ENCODE assay signal across 8 cellular contexts in genomic region chr17:8176998-8177731, GRCh38. TPM values are rescaled to one million over a fixed set of nuclear protein-coding genes. Genes with fewer than 3 reads are reported as not detected.
DNase-seq lines count a peak whose midpoint lies in the region; ATAC-seq, FAIRE-seq and TF ChIP-seq lines count a peak whose summit lies in the region.

No MANE protein-coding gene starts in this region.

- TF ChIP-seq CTCF in kidney (IDR thresholded peaks at IDR 0.05; ENCODE audit: borderline replicate concordance, extremely low read depth, insufficient read depth) (no peak), testis (IDR thresholded peaks at IDR 0.05) (no peak)

- DNase-seq in activated CD4-positive, alpha-beta T cell treated with anti-CD3 and anti-CD28 coated beads, Interleukin-2, amount 10 ng/mL, durations not matched to agents 7 days and 5 days = no peak
- DNase-seq in activated CD4-positive, alpha-beta T cell treated with anti-CD3 and anti-CD28 coated beads, Interleukin-2, amount 50 U/mL, for 4 hours = no peak
- DNase-seq in adipocyte (ENCODE audit: low read depth) (no peak), kidney (peak; percentile 58), testis (no peak), DMS114 treated with DMSO at 0.1 percent for 48 hours (lab: John Stamatoyannopoulos, UW; ENCODE audit: unreplicated experiment) (no peak), NCI-H2081 treated with DMSO at 0.1 percent for 48 hours (lab: John Stamatoyannopoulos, UW) (no peak)

- POLR2A ChIA-PET in activated CD4-positive, alpha-beta T cell treated with anti-CD3 and anti-CD28 coated beads, Interleukin-2, amount 10 ng/mL, durations not matched to agents 7 days and 5 days (lab: Charles Lee) = no interaction called here

- H3K36me3 Mint-ChIP-seq in activated CD4-positive, alpha-beta T cell treated with anti-CD3 and anti-CD28 coated beads, Interleukin-2, amount 10 ng/mL, durations not matched to agents 7 days and 5 days (ENCODE audit: low read depth) = peaks cover 3% of the 10 kb centered on the region

- ATAC-seq in HG02763 (IDR thresholded peaks at IDR 0.05; ENCODE audit: unreplicated experiment) = no peak

- H3K9me3 Mint-ChIP-seq in activated CD4-positive, alpha-beta T cell treated with anti-CD3 and anti-CD28 coated beads, Interleukin-2, amount 10 ng/mL, durations not matched to agents 7 days and 5 days = no peaks in the 10 kb centered on the region

- peaks cover 55% of the 10 kb centered on the region for H3K4me1 Mint-ChIP-seq in activated CD4-positive, alpha-beta T cell treated with anti-CD3 and anti-CD28 coated beads, Interleukin-2, amount 10 ng/mL, durations not matched to agents 7 days and 5 days

- intact Hi-C loops in kidney (cut with DNase I) (no loop called here), testis (cut with DNase I; ENCODE audit: low total_unique reads) (no loop called here)

- H3K9ac ChIP-seq in adipocyte (ENCODE audit: low read length) (peak overlapping the region; percentile 92), kidney (ENCODE audit: low read length in 2 of 2) (peak overlapping the region in 1 of 2 donors; percentile 95)

- H3K27ac ChIP-seq in kidney (ENCODE audit: low read depth in 2 of 2, low read length in 2 of 2) (peak overlapping the region; percentile 85 to 88), testis (peak overlapping the region; percentile 85 to 89)

- 39 to 47% methylated on average over 19 of the region's 19 CpGs for whole genome bisulfite sequencing in testis, 2 donors

- peaks cover 3% of the 10 kb centered on the region for H3K27me3 Mint-ChIP-seq in activated CD4-positive, alpha-beta T cell treated with anti-CD3 and anti-CD28 coated beads, Interleukin-2, amount 10 ng/mL, durations not matched to agents 7 days and 5 days

- H3K9me3 ChIP-seq in adipocyte (ENCODE audit: control insufficient read depth, low read length) = no peaks in the 10 kb centered on the region
- H3K9me3 ChIP-seq in kidney (ENCODE audit: control insufficient read depth in 1 of 2, low read length in 2 of 2) = no peaks in the 10 kb centered on the region
- H3K9me3 ChIP-seq in testis = no peaks in the 10 kb centered on the region

- CTCF ChIA-PET in activated CD4-positive, alpha-beta T cell treated with anti-CD3 and anti-CD28 coated beads, Interleukin-2, amount 10 ng/mL, durations not matched to agents 7 days and 5 days (lab: Charles Lee) = interaction anchor here (0.6 to 1.5 kb wide), 5 partner anchors 9 to 38 kb away, joined by 3 to 5 read pairs (median 4); partner anchors contain the start of gene AURKB

- H3K36me3 ChIP-seq in adipocyte (ENCODE audit: control insufficient read depth, insufficient read depth, low read length, severe bottlenecking) (no peaks in the 10 kb centered on the region), kidney (ENCODE audit: control insufficient read depth in 1 of 2, insufficient read depth in 2 of 2, low read length in 2 of 2) (no peaks in the 10 kb centered on the region), testis (ENCODE audit: low read depth, missing control alignments) (no peaks in the 10 kb centered on the region)

- H3K27me3 ChIP-seq in adipocyte (replicated peaks; ENCODE audit: control insufficient read depth, insufficient read depth, low read length) = no peaks in the 10 kb centered on the region
- no peaks in the 10 kb centered on the region for H3K27me3 ChIP-seq in testis

- H3K4me3 ChIP-seq in adipocyte (ENCODE audit: low read length) (peak overlapping the region; percentile 91), kidney (ENCODE audit: low read length in 2 of 2) (peak overlapping the region; percentile 79 to 89), testis (peak overlapping the region in 1 of 2 donors; percentile 57)

- peaks cover 20% of the 10 kb centered on the region for H3K4me1 ChIP-seq in adipocyte (ENCODE audit: control insufficient read depth, insufficient read depth, low read length)
- peaks cover 11 to 24% of the 10 kb centered on the region in 2 donors for H3K4me1 ChIP-seq in kidney (ENCODE audit: control insufficient read depth in 1 of 2, insufficient read depth in 1 of 2, low read depth in 1 of 2, low read length in 2 of 2)
- peaks cover 23% of the 10 kb centered on the region for H3K4me1 ChIP-seq in testis

- peak overlapping the region; percentile 92 for H3K27ac Mint-ChIP-seq in activated CD4-positive, alpha-beta T cell treated with anti-CD3 and anti-CD28 coated beads, Interleukin-2, amount 10 ng/mL, durations not matched to agents 7 days and 5 days

- H3K4me3 Mint-ChIP-seq in activated CD4-positive, alpha-beta T cell treated with anti-CD3 and anti-CD28 coated beads, Interleukin-2, amount 10 ng/mL, durations not matched to agents 7 days and 5 days = peak overlapping the region; percentile 95

- no peak for FAIRE-seq in kidney (lab: Jason Lieb, UNC)

- TF ChIP-seq POLR2A in testis (IDR thresholded peaks at IDR 0.05) = no peak

RNA-seq across cellular contexts. Expression of gene TMEM107, which starts 1.0 kb away (rescaled TPM):
- total RNA-seq in activated CD4-positive, alpha-beta T cell treated with anti-CD3 and anti-CD28 coated beads, Interleukin-2, amount 10 ng/mL, durations not matched to agents 7 days and 5 days = 10 to 100 TPM; 34.8 to 37.2 TPM
- 23.4 TPM for total RNA-seq in kidney
- 24.6 TPM for polyA plus RNA-seq in kidney (ENCODE audit: insufficient read depth, low read depth, low replicate concordance)
- 10 to 100 TPM; 17.2 to 23.2 TPM for total RNA-seq in testis
- 31.8 TPM for polyA plus RNA-seq in testis (ENCODE audit: insufficient read depth, low read depth, low replicate concordance)

RNA-seq across cellular contexts. Expression of gene BORCS6, which starts 12.8 kb away (rescaled TPM):
- total RNA-seq in activated CD4-positive, alpha-beta T cell treated with anti-CD3 and anti-CD28 coated beads, Interleukin-2, amount 10 ng/mL, durations not matched to agents 7 days and 5 days = 10 to 100 TPM; 12.2 to 12.9 TPM
- total RNA-seq in kidney (8.6 TPM), testis (10 to 100 TPM in 1 of 2 donors, 1 to 10 TPM in 1; 8.7 to 10.4 TPM)
- polyA plus RNA-seq in kidney (ENCODE audit: insufficient read depth, low read depth, low replicate concordance) (15.4 TPM), testis (ENCODE audit: insufficient read depth, low read depth, low replicate concordance) (8.5 TPM)

RNA-seq across cellular contexts. Expression of gene VAMP2, which starts 14.4 kb away (rescaled TPM):
- 10 to 100 TPM; 71.1 to 79.1 TPM for total RNA-seq in activated CD4-positive, alpha-beta T cell treated with anti-CD3 and anti-CD28 coated beads, Interleukin-2, amount 10 ng/mL, durations not matched to agents 7 days and 5 days
- total RNA-seq in kidney (107 TPM), testis (10 to 100 TPM; 66.3 to 76.5 TPM)
- polyA plus RNA-seq in kidney (ENCODE audit: insufficient read depth, low read depth, low replicate concordance) (124 TPM), testis (ENCODE audit: insufficient read depth, low read depth, low replicate concordance) (116 TPM)

RNA-seq across cellular contexts. Expression of gene PER1, which starts 25.0 kb away (rescaled TPM):
- total RNA-seq in activated CD4-positive, alpha-beta T cell treated with anti-CD3 and anti-CD28 coated beads, Interleukin-2, amount 10 ng/mL, durations not matched to agents 7 days and 5 days = 10 to 100 TPM; 26.9 to 28.7 TPM
- total RNA-seq in kidney = 161 TPM
- polyA plus RNA-seq in kidney (ENCODE audit: insufficient read depth, low read depth, low replicate concordance) = 25.2 TPM
- total RNA-seq in testis = 100 to 1,000 TPM in 1 of 2 donors, 10 to 100 TPM in 1; 96.0 to 119 TPM
- 55.1 TPM for polyA plus RNA-seq in testis (ENCODE audit: insufficient read depth, low read depth, low replicate concordance)

RNA-seq across cellular contexts. Expression of gene AURKB, which starts 33.2 kb away (rescaled TPM):
- total RNA-seq in activated CD4-positive, alpha-beta T cell treated with anti-CD3 and anti-CD28 coated beads, Interleukin-2, amount 10 ng/mL, durations not matched to agents 7 days and 5 days = 100 to 1,000 TPM; 188 to 224 TPM
- 2.8 TPM for total RNA-seq in kidney
- 0.43 TPM for polyA plus RNA-seq in kidney (ENCODE audit: insufficient read depth, low read depth, low replicate concordance)
- 1 to 10 TPM; 2.4 to 3.7 TPM for total RNA-seq in testis
- 3.2 TPM for polyA plus RNA-seq in testis (ENCODE audit: insufficient read depth, low read depth, low replicate concordance)
